24 cellular contexts compared by ENCODE assay signal in the genomic region with DNA sequence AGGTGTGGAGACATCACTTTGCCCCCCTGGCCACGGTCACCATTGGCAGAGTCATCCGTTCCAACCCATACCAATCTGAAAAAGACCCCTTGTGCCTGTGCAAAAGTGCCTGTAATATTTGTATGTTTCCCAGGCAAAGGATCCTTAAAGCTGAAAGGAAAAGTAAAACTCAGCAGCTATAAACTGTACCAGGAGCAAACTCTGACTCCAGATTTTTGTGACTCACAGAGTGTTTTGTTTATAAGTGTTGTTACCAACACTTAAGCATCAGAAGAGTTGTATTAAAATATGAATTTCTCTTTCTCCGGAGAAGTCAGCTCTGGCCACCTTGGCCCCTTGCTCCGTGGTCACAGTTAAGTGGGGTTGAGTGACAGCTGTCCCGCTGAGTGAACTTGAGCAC.
"Had no signal": no experiment of that assay in that cellular context is flagged by ENCODE, and none has a peak within 500 bp of the region (broad histone marks: within the 10 kb centered on the region; RNA-seq: fewer than 3 reads in every experiment).

No MANE protein-coding gene starts in this region.

- H3K27ac ChIP-seq: brain microvascular endothelial cell, dorsolateral prefrontal cortex, gastroesophageal sphincter, heart right ventricle had no signal

- H3K4me1 ChIP-seq: gastroesophageal sphincter had no signal

- H3K4me3 ChIP-seq: dorsolateral prefrontal cortex, gastroesophageal sphincter, heart right ventricle had no signal

- H3K9me3 ChIP-seq: gastroesophageal sphincter, heart right ventricle had no signal

- ATAC-seq: activated CD4-positive, alpha-beta T cell treated with anti-CD3 and anti-CD28 coated beads for 36 hours; activated CD8-positive, alpha-beta memory T cell treated with anti-CD3 and anti-CD28 coated beads, Interleukin-2, amount 10 ng/mL, durations not matched to agents 7 days and 5 days; activated CD8-positive, alpha-beta T cell treated with anti-CD3 and anti-CD28 coated beads, Interleukin-2, amount 10 ng/mL, durations not matched to agents 7 days and 5 days; activated naive CD4-positive, alpha-beta T cell treated with anti-CD3 and anti-CD28 coated beads, Interleukin-2, amount 50 U/mL, for 72 hours; esophagus mucosa; gastroesophageal sphincter had no signal

- H3K27me3 ChIP-seq: brain microvascular endothelial cell had no signal

- DNase-seq: activated CD4-positive, alpha-beta memory T cell treated with anti-CD3 and anti-CD28 coated beads for 36 hours; activated CD4-positive, alpha-beta T cell treated with anti-CD3 and anti-CD28 coated beads for 36 hours; activated CD4-positive, alpha-beta T cell treated with anti-CD3 and anti-CD28 coated beads, Interleukin-2, amount 10 ng/mL, durations not matched to agents 24 days and 14 days; activated CD4-positive, CD25-positive, alpha-beta regulatory T cell; activated CD4-positive, CD25-positive, alpha-beta regulatory T cell treated with anti-CD3 and anti-CD28 coated beads, Interleukin-2, amount 50 U/mL, for 72 hours; activated CD8-positive, alpha-beta memory T cell treated with anti-CD3 and anti-CD28 coated beads, Interleukin-2, amount 10 ng/mL, durations not matched to agents 7 days and 5 days; activated CD8-positive, alpha-beta memory T cell treated with anti-CD3 and anti-CD28 coated beads, Interleukin-2, amount 50 U/mL, for 4 hours; activated CD8-positive, alpha-beta T cell treated with anti-CD3 and anti-CD28 coated beads, Interleukin-2, amount 10 ng/mL, durations not matched to agents 7 days and 5 days; activated effector memory CD4-positive, alpha-beta T cell treated with anti-CD3 and anti-CD28 coated beads, Interleukin-2, amount 50 U/mL, for 16 hours; activated naive CD4-positive, alpha-beta T cell; activated naive CD4-positive, alpha-beta T cell treated with anti-CD3 and anti-CD28 coated beads, Interleukin-2, amount 10 ng/mL, durations not matched to agents 7 days and 5 days; activated naive CD8-positive, alpha-beta T cell treated with anti-CD3 and anti-CD28 coated beads, Interleukin-2, amount 10 ng/mL, durations not matched to agents 7 days and 5 days; activated T-cell treated with anti-CD3 and anti-CD28 coated beads, Interleukin-2, amount 50 U/mL, for 1 hour; activated T-cell treated with anti-CD3 and anti-CD28 coated beads, Interleukin-2, amount 50 U/mL, for 48 hours; brain microvascular endothelial cell; dorsolateral prefrontal cortex; effector memory CD4-positive, alpha-beta T cell; endodermal cell; foreskin melanocyte; heart right ventricle; T-helper 2 cell had no signal

- H3K36me3 ChIP-seq: brain microvascular endothelial cell, gastroesophageal sphincter, heart right ventricle had no signal
